ENCODE assay signal across 9 cellular contexts in genomic region chr22:35839811-35840739, GRCh38.
DNase-seq lines count a peak whose midpoint lies in the region; ATAC-seq, FAIRE-seq and TF ChIP-seq lines count a peak whose summit lies in the region.
"Had no signal": no experiment of that assay in that cellular context is flagged by ENCODE, and none has a peak within 500 bp of the region (broad histone marks: within the 10 kb centered on the region; RNA-seq: fewer than 3 reads in every experiment).

No MANE protein-coding gene starts in this region.

- no TSS peak for BruUV-seq in MCF 10A (replicated peaks; lab: Mats Ljungman, UMichigan)

- H3K27ac ChIP-seq in sigmoid colon, result peak overlapping the region; percentile 76 to 86 (median 82)

- TF ChIP-seq POLR2A in sigmoid colon (IDR thresholded peaks at IDR 0.05), result peak in 1 of 2 donors; percentile 40
- no peak for TF ChIP-seq POLR2A in GM18505 (IDR thresholded peaks at IDR 0.05; ENCODE audit: borderline replicate concordance, extremely low read depth, insufficient read depth, insufficient read length)

- H3K36me3 ChIP-seq in sigmoid colon, result no peaks in the 10 kb centered on the region

- POLR2A ChIA-PET in MCF 10A (lab: Yijun Ruan, JAX), result interaction anchor here (0.7 to 9.9 kb wide), 25 partner anchors 8 to 530 kb away, joined by 3 to 247 read pairs (median 4); partner anchors contain the start of gene APOL6

- H3K4me3 Mint-ChIP-seq in MCF 10A (ENCODE audit: unreplicated experiment), result peak overlapping the region; percentile 84
- H3K4me3 Mint-ChIP-seq: memory B cell had no signal

- H3K36me3 Mint-ChIP-seq in MCF 10A (ENCODE audit: insufficient read depth, unreplicated experiment), result no peaks in the 10 kb centered on the region
- H3K36me3 Mint-ChIP-seq: memory B cell had no signal

- TF ChIP-seq EP300 in sigmoid colon (IDR thresholded peaks at IDR 0.05), result peak in 1 of 4 donors; percentile 3

- no peak for ATAC-seq in GM18505 (IDR thresholded peaks at IDR 0.05; ENCODE audit: unreplicated experiment)
- no peak for ATAC-seq in GM19351 (IDR thresholded peaks at IDR 0.05; ENCODE audit: unreplicated experiment)

- no peaks in the 10 kb centered on the region for H3K27me3 Mint-ChIP-seq in MCF 10A (ENCODE audit: insufficient read depth, unreplicated experiment)

- H3K4me3 ChIP-seq in iPS-11a (ENCODE audit: low read depth, low read length) (peak overlapping the region; percentile 64), sigmoid colon (peak overlapping the region; percentile 26 to 53 (median 46))

- peak overlapping the region; percentile 83 for H3K27ac Mint-ChIP-seq in MCF 10A (ENCODE audit: low read depth, unreplicated experiment)
- H3K27ac Mint-ChIP-seq: memory B cell had no signal

- DNase-seq in HCEC 1CT (peak; percentile 96), NCI-H526 (lab: John Stamatoyannopoulos, UW) (peak; percentile 93 to 95), MCF 10A (ENCODE audit: unreplicated experiment) (peak; percentile 97), sigmoid colon (peak; percentile 94)

- CTCF ChIA-PET in MCF 10A (lab: Yijun Ruan, JAX), result interaction anchor here (0.6 to 3.8 kb wide), 15 partner anchors 20 to 1339 kb away, joined by 3 to 27 read pairs (median 4); no protein-coding TSS in a partner anchor

- H3K4me1 ChIP-seq in sigmoid colon, result peaks cover 0 to 83% (median 54%) of the 10 kb centered on the region in 4 donors

- no peaks in the 10 kb centered on the region for H3K27me3 ChIP-seq in sigmoid colon

- H3K9me3 ChIP-seq in sigmoid colon, result no peaks in the 10 kb centered on the region

- TF ChIP-seq CTCF in MCF 10A (IDR thresholded peaks at IDR 0.05; ENCODE audit: unreplicated experiment) (no peak), sigmoid colon (IDR thresholded peaks at IDR 0.05) (no peak)

- WGBS in sigmoid colon, 2 donors, result 5 to 13% methylated on average over 14 of the region's 14 CpGs

- intact Hi-C loops in MCF 10A (cut with micrococcal nuclease), result loop anchor here (1.0 to 5.0 kb wide), 7 partner anchors 55 to 282 kb away; no protein-coding TSS in a partner anchor
- intact Hi-C loops in sigmoid colon (cut with DNase I), result loop anchor here (2.0 to 5.0 kb wide), 7 partner anchors 53 to 282 kb away; partner anchors contain the start of gene RBFOX2

- H3K4me1 Mint-ChIP-seq in MCF 10A (ENCODE audit: insufficient read depth, unreplicated experiment), result peaks cover 57% of the 10 kb centered on the region

- H3K9me3 Mint-ChIP-seq in MCF 10A (ENCODE audit: unreplicated experiment), result no peaks in the 10 kb centered on the region
- H3K9me3 Mint-ChIP-seq: memory B cell had no signal

- FAIRE-seq in A204.1 (lab: Jason Lieb, UNC), result peak; percentile 90
